1 cellular context compared by ENCODE assay signal in genomic region chr15:80076321-80077318, GRCh38.
TF ChIP-seq lines count a peak whose summit lies in the region.

No MANE protein-coding gene starts in this region.

TF ChIP-seq in IMR-90, 13 proteins besides CTCF, POLR2A, EP300 and RAD21 (continued from another document):
- TF ChIP-seq MAZ (IDR thresholded peaks at IDR 0.05; ENCODE audit: borderline replicate concordance, low read depth, low read length), result no peak
- no peak for TF ChIP-seq CHD1 (IDR thresholded peaks at IDR 0.05; ENCODE audit: low read depth, low read length)
